21 cellular contexts compared by ENCODE assay signal in genomic region chr11:82176365-82176764, GRCh38.
DNase-seq lines count a peak whose midpoint lies in the region; ATAC-seq, FAIRE-seq and TF ChIP-seq lines count a peak whose summit lies in the region.
"Had no signal": no experiment of that assay in that cellular context is flagged by ENCODE, and none has a peak within 500 bp of the region (broad histone marks: within the 10 kb centered on the region; RNA-seq: fewer than 3 reads in every experiment).

No MANE protein-coding gene starts in this region.

- no peak overlapping the region for H3K27ac Mint-ChIP-seq in activated CD8-positive, alpha-beta memory T cell treated with anti-CD3 and anti-CD28 coated beads, Interleukin-2, amount 10 ng/mL, durations not matched to agents 7 days and 5 days
- no peak overlapping the region for H3K27ac Mint-ChIP-seq in activated naive CD8-positive, alpha-beta T cell treated with anti-CD3 and anti-CD28 coated beads for 36 hours
- H3K27ac Mint-ChIP-seq: B cell; CD4-positive, alpha-beta T cell had no signal

- H3K79me1 ChIP-seq in mesendoderm (ENCODE audit: low read length), result no peaks in the 10 kb centered on the region

- H2AFZ ChIP-seq in HepG2 (ENCODE audit: low read length), result no peak overlapping the region
- H2AFZ ChIP-seq: GM23248 had no signal

- no peaks in the 10 kb centered on the region for H3K36me3 Mint-ChIP-seq in activated CD8-positive, alpha-beta memory T cell treated with anti-CD3 and anti-CD28 coated beads, Interleukin-2, amount 10 ng/mL, durations not matched to agents 7 days and 5 days
- H3K36me3 Mint-ChIP-seq in activated naive CD8-positive, alpha-beta T cell treated with anti-CD3 and anti-CD28 coated beads for 36 hours, result no peaks in the 10 kb centered on the region

- DNase-seq in HepG2 (ENCODE audit: low spot score) (no peak), NCI-H69 (lab: John Stamatoyannopoulos, UW) (peak; percentile 90), mesendoderm (peak; percentile 3)
- DNase-seq in activated CD8-positive, alpha-beta memory T cell treated with anti-CD3 and anti-CD28 coated beads, Interleukin-2, amount 10 ng/mL, durations not matched to agents 7 days and 5 days, result no peak
- no peak for DNase-seq in activated naive CD8-positive, alpha-beta T cell treated with anti-CD3 and anti-CD28 coated beads for 36 hours
- DNase-seq: C1 segment of cervical spinal cord; Calu3; CD4-positive, alpha-beta T cell; DMS 273 treated with DMSO at 0.1 percent for 48 hours; DMS79 treated with DMSO at 0.1 percent for 48 hours; EL; GM23248 had no signal

- in situ Hi-C loops in HepG2 (cut with HindIII; ENCODE audit: extremely low pct_ligation_motif_present, low pct_unique_long_range_greater_than_20kb), result no loop called here

- no TSS peak for BruUV-seq in HepG2 (replicated peaks; lab: Mats Ljungman, UMichigan)

- H2AK5ac ChIP-seq in mesendoderm (ENCODE audit: low read length), result no peak overlapping the region

- no peak for FAIRE-seq in HepG2 (lab: Jason Lieb, UNC)
- FAIRE-seq: A204.1, G401.6, GM12891, H54 had no signal

- H4K20me1 ChIP-seq in HepG2 (ENCODE audit: insufficient read depth, low read length), result no peaks in the 10 kb centered on the region

- H3K36me3 ChIP-seq in liver (ENCODE audit: control insufficient read depth in 4 of 4, insufficient read depth in 3 of 4, low read depth in 1 of 4, low read length in 3 of 4) (no peaks in the 10 kb centered on the region), HepG2 (replicated peaks in 1 of 2; ENCODE audit: control insufficient read depth in 1 of 2, insufficient read depth in 2 of 2, low read length in 2 of 2) (no peaks in the 10 kb centered on the region), mesendoderm (ENCODE audit: control insufficient read depth, insufficient read depth, low read length) (no peaks in the 10 kb centered on the region)

- H2BK15ac ChIP-seq in mesendoderm (replicated peaks; ENCODE audit: low read depth), result no peak overlapping the region

- CTCF ChIA-PET in HepG2 (lab: Yijun Ruan, JAX; ENCODE audit: low intra/inter-chr PET ratio, low total read pairs), result no interaction called here
- CTCF ChIA-PET in activated CD8-positive, alpha-beta memory T cell treated with anti-CD3 and anti-CD28 coated beads, Interleukin-2, amount 10 ng/mL, durations not matched to agents 7 days and 5 days (lab: Charles Lee), result no interaction called here

- H3K9ac ChIP-seq in liver (ENCODE audit: low read depth in 1 of 2, low read length in 2 of 2) (no peak overlapping the region), HepG2 (ENCODE audit: insufficient read depth, low read depth, low read length) (no peak overlapping the region), mesendoderm (ENCODE audit: low read length) (no peak overlapping the region)
- H3K9ac ChIP-seq: GM23248 had no signal

- H3K27me3 Mint-ChIP-seq in activated CD8-positive, alpha-beta memory T cell treated with anti-CD3 and anti-CD28 coated beads, Interleukin-2, amount 10 ng/mL, durations not matched to agents 7 days and 5 days, result no peaks in the 10 kb centered on the region
- H3K27me3 Mint-ChIP-seq in activated naive CD8-positive, alpha-beta T cell treated with anti-CD3 and anti-CD28 coated beads for 36 hours, result no peaks in the 10 kb centered on the region
- H3K27me3 Mint-ChIP-seq: B cell had no signal

- WGBS in liver, result 35% methylated on average over 2 of the region's 2 CpGs
- WGBS in HepG2 (ENCODE audit: low lambda C conversion rate), result 25% methylated on average over 2 of the region's 2 CpGs
- no CpG with 5 or more reads among the region's 2 CpGs for WGBS in mesendoderm (ENCODE audit: extremely low coverage, insufficient coverage, low lambda C conversion rate)

- peak; percentile 45 to 49 for TF ChIP-seq RAD21 in liver (IDR thresholded peaks at IDR 0.05)
- no peak for TF ChIP-seq RAD21 in HepG2 (CRISPR knock-in tag; IDR thresholded peaks at IDR 0.05)

- H4K5ac ChIP-seq in mesendoderm (ENCODE audit: low read length), result no peak overlapping the region

- H3K9me3 ChIP-seq in liver (ENCODE audit: control insufficient read depth in 4 of 4, low read length in 3 of 4) (no peaks in the 10 kb centered on the region), HepG2 (ENCODE audit: low read length) (no peaks in the 10 kb centered on the region)

- ATAC-seq in HepG2 (no peak; the same call in 2 of the 3 replicates), HG02798 (IDR thresholded peaks at IDR 0.05; ENCODE audit: poor library complexity, unreplicated experiment) (no peak)
- no peak for ATAC-seq in activated CD8-positive, alpha-beta memory T cell treated with anti-CD3 and anti-CD28 coated beads, Interleukin-2, amount 10 ng/mL, durations not matched to agents 7 days and 5 days
- ATAC-seq: HCT116 had no signal

- H2BK120ac ChIP-seq in mesendoderm (ENCODE audit: low read depth, low read length), result no peak overlapping the region

- H3K56ac ChIP-seq in mesendoderm (ENCODE audit: low read length), result no peak overlapping the region

- H3K23ac ChIP-seq in mesendoderm (ENCODE audit: low read length), result no peak overlapping the region

- H3K4me3 Mint-ChIP-seq in activated CD8-positive, alpha-beta memory T cell treated with anti-CD3 and anti-CD28 coated beads, Interleukin-2, amount 10 ng/mL, durations not matched to agents 7 days and 5 days, result no peak overlapping the region
- no peak overlapping the region for H3K4me3 Mint-ChIP-seq in activated naive CD8-positive, alpha-beta T cell treated with anti-CD3 and anti-CD28 coated beads for 36 hours
- H3K4me3 Mint-ChIP-seq: B cell; CD4-positive, alpha-beta T cell had no signal

- no peak overlapping the region for H2BK5ac ChIP-seq in mesendoderm (ENCODE audit: low read length)

- intact Hi-C loops in HepG2 (cut with micrococcal nuclease; ENCODE audit: unreplicated experiment), result no loop called here

- H3K4ac ChIP-seq in mesendoderm (ENCODE audit: low read depth, low read length), result no peak overlapping the region

- POLR2A ChIA-PET in HepG2 (lab: Yijun Ruan, JAX), result no interaction called here

- no peaks in the 10 kb centered on the region for H3K27me3 ChIP-seq in liver (ENCODE audit: control insufficient read depth in 4 of 4, insufficient read depth in 4 of 4, low read length in 3 of 4)
- H3K27me3 ChIP-seq in HepG2 (ENCODE audit: control insufficient read depth in 1 of 2, insufficient read depth in 2 of 2, low read length in 2 of 2), result no peaks in the 10 kb centered on the region
- no peaks in the 10 kb centered on the region for H3K27me3 ChIP-seq in mesendoderm (ENCODE audit: insufficient read depth, low read length, poor library complexity)

- H3K4me2 ChIP-seq in HepG2 (ENCODE audit: low read depth, low read length) (no peak overlapping the region), mesendoderm (ENCODE audit: low read length) (no peak overlapping the region)

- TF ChIP-seq EP300 in HepG2 (IDR thresholded peaks at IDR 0.05; ENCODE audit: low read depth in 2 of 2, low read length in 2 of 2), result no peak
- no peak for TF ChIP-seq EP300 in HepG2 (CRISPR knock-in tag; IDR thresholded peaks at IDR 0.05; ENCODE audit: borderline replicate concordance)

- TF ChIP-seq CTCF in liver (IDR thresholded peaks at IDR 0.05; ENCODE audit: low read depth, low read length, missing input control), result no peak
- no peak for TF ChIP-seq CTCF in HepG2 (CRISPR knock-in tag; IDR thresholded peaks at IDR 0.05)

- H3K4me3 ChIP-seq in liver (ENCODE audit: low read depth in 1 of 3, low read length in 3 of 3) (no peak overlapping the region), HepG2 (replicated peaks in 1 of 3; ENCODE audit: insufficient read depth in 1 of 3, low read depth in 2 of 3, low read length in 3 of 3) (no peak overlapping the region), mesendoderm (ENCODE audit: low read length) (no peak overlapping the region)
- H3K4me3 ChIP-seq: GM23248 had no signal

- H3K4me1 Mint-ChIP-seq in activated CD8-positive, alpha-beta memory T cell treated with anti-CD3 and anti-CD28 coated beads, Interleukin-2, amount 10 ng/mL, durations not matched to agents 7 days and 5 days, result no peaks in the 10 kb centered on the region
- H3K4me1 Mint-ChIP-seq in activated naive CD8-positive, alpha-beta T cell treated with anti-CD3 and anti-CD28 coated beads for 36 hours, result no peaks in the 10 kb centered on the region
- H3K4me1 Mint-ChIP-seq: B cell had no signal

- no peak overlapping the region for H4K8ac ChIP-seq in mesendoderm (ENCODE audit: low read depth, low read length)

- no peaks in the 10 kb centered on the region for H3K9me3 Mint-ChIP-seq in activated CD8-positive, alpha-beta memory T cell treated with anti-CD3 and anti-CD28 coated beads, Interleukin-2, amount 10 ng/mL, durations not matched to agents 7 days and 5 days (ENCODE audit: low read depth)
- H3K9me3 Mint-ChIP-seq in activated naive CD8-positive, alpha-beta T cell treated with anti-CD3 and anti-CD28 coated beads for 36 hours, result no peaks in the 10 kb centered on the region
- H3K9me3 Mint-ChIP-seq: CD4-positive, alpha-beta T cell had no signal

- H3K79me2 ChIP-seq in HepG2 (ENCODE audit: insufficient read depth, low read length) (no peaks in the 10 kb centered on the region), mesendoderm (ENCODE audit: control insufficient read depth, insufficient read depth, low read length) (no peaks in the 10 kb centered on the region)

- TF ChIP-seq POLR2A in HepG2 (IDR thresholded peaks at IDR 0.05; ENCODE audit: insufficient read depth in 1 of 2, low read depth in 2 of 2, low read length in 2 of 2), result no peak

- H3K4me1 ChIP-seq in liver (ENCODE audit: control insufficient read depth in 4 of 4, insufficient read depth in 4 of 4, low read length in 3 of 4), result peaks cover 4 to 9% (median 7%) of the 10 kb centered on the region in 4 donors
- H3K4me1 ChIP-seq in HepG2 (ENCODE audit: insufficient read depth, low read length), result peaks cover 8% of the 10 kb centered on the region; the same call in 1 of the 2 replicates
- no peaks in the 10 kb centered on the region for H3K4me1 ChIP-seq in mesendoderm (ENCODE audit: control insufficient read depth, low read depth, low read length)

- H3K27ac ChIP-seq in liver (ENCODE audit: low read depth in 1 of 2, low read length in 2 of 2) (peak overlapping the region in 1 of 2 donors; percentile 43), HepG2 (ENCODE audit: extremely low read length, insufficient read depth, low read length) (no peak overlapping the region), mesendoderm (ENCODE audit: low read depth, low read length) (no peak overlapping the region)
- H3K27ac ChIP-seq: GM23248, HL-60 had no signal

- H3K18ac ChIP-seq in mesendoderm (ENCODE audit: low read length), result no peak overlapping the region

TF ChIP-seq in liver, 16 proteins besides CTCF, POLR2A, EP300 and RAD21 (continues in another document):
- TF ChIP-seq HNF4G (IDR thresholded peaks at IDR 0.05), result peak; percentile 72

TF ChIP-seq in HepG2, 621 proteins besides CTCF, POLR2A, EP300 and RAD21 (continues in another document):
- TF ChIP-seq ZNF703 (CRISPR knock-in tag; IDR thresholded peaks at IDR 0.05; ENCODE audit: borderline replicate concordance), result no peak
- no peak for TF ChIP-seq SP140L (CRISPR knock-in tag; IDR thresholded peaks at IDR 0.05; ENCODE audit: borderline replicate concordance)

Comparison
In these comparisons a context has a peak if more than half of its experiments do, and no peak if none do; other contexts are left out.
1. DNase-seq: peak in NCI-H69 (single experiment) and mesendoderm (single experiment); none in HepG2 (single experiment), activated CD8-positive, alpha-beta memory T cell treated with anti-CD3 and anti-CD28 coated beads, Interleukin-2, amount 10 ng/mL, durations not matched to agents 7 days and 5 days (single experiment) and activated naive CD8-positive, alpha-beta T cell treated with anti-CD3 and anti-CD28 coated beads for 36 hours (single experiment).